8 cellular contexts compared by ENCODE assay signal in the genomic region with DNA sequence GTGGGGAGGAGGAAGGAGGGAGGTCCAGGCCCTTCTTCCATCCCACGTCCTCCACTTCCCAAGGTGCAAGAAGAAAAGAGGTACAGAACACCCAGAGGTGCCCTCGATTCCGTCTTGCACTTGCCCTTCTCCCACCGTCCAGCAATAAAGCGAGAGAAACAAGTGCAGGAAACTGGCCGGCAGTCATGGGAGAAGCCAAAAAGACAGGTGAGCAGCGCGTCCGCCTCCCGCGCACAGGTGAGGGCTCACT. TPM values are rescaled to one million over a fixed set of nuclear protein-coding genes. Genes with fewer than 3 reads are reported as not detected.
DNase-seq lines count a peak whose midpoint lies in the region; ATAC-seq and TF ChIP-seq lines count a peak whose summit lies in the region.

No MANE protein-coding gene starts in this region.

- TF ChIP-seq CTCF in PC-3 (conservative IDR thresholded peaks at IDR 0.05; ENCODE audit: low read depth, low read length) (no peak), esophagus squamous epithelium (IDR thresholded peaks at IDR 0.05) (no peak), sigmoid colon (IDR thresholded peaks at IDR 0.05) (no peak)

- peaks cover 29% of the 10 kb centered on the region for H3K79me2 ChIP-seq in PC-3 (ENCODE audit: low read length)

- 0 to 1% methylated on average over 11 of the region's 11 CpGs for WGBS in esophagus squamous epithelium, 2 donors
- WGBS in sigmoid colon, 2 donors, result 0 to 1% methylated on average over 11 of the region's 11 CpGs

- H3K27me3 ChIP-seq in PC-3 (ENCODE audit: low read length) (no peaks in the 10 kb centered on the region), esophagus squamous epithelium (no peaks in the 10 kb centered on the region), sigmoid colon (no peaks in the 10 kb centered on the region)

- no peak for TF ChIP-seq EP300 in sigmoid colon (IDR thresholded peaks at IDR 0.05)

- H3K4me3 ChIP-seq in PC-3 (ENCODE audit: low read length) (peak overlapping the region; percentile 92), esophagus squamous epithelium (peak overlapping the region; percentile 51 to 95 (median 86)), sigmoid colon (peak overlapping the region; percentile 51 to 86 (median 70))

- no TSS peak for BruUV-seq in PC-3 (replicated peaks; lab: Mats Ljungman, UMichigan)

- H3K9me3 ChIP-seq in PC-3 (ENCODE audit: low read length) (no peaks in the 10 kb centered on the region), esophagus squamous epithelium (no peaks in the 10 kb centered on the region), sigmoid colon (no peaks in the 10 kb centered on the region)

- H3K9ac ChIP-seq in PC-3 (ENCODE audit: low read length), result peak overlapping the region; percentile 87

- H3K27ac ChIP-seq in PC-3 (ENCODE audit: low read length) (peak overlapping the region; percentile 55), esophagus squamous epithelium (peak overlapping the region; percentile 81 to 93 (median 90)), sigmoid colon (peak overlapping the region; percentile 83 to 88 (median 84))

- no peaks in the 10 kb centered on the region for H3F3A ChIP-seq in PC-3 (ENCODE audit: low read length, unreplicated experiment)

- ATAC-seq in GM21528 (IDR thresholded peaks at IDR 0.05; ENCODE audit: low FRiP score, unreplicated experiment), result peak; percentile 24
- ATAC-seq in PC-3, result peak; percentile 3; the same call in 1 of the 2 replicates

- TF ChIP-seq POLR2A in esophagus squamous epithelium (IDR thresholded peaks at IDR 0.05), result no peak
- TF ChIP-seq POLR2A in sigmoid colon (IDR thresholded peaks at IDR 0.05), result no peak

- POLR2A ChIA-PET in PC-3 (lab: Charles Lee; ENCODE audit: unreplicated experiment), result interaction anchor here (1.2 kb wide), 1 partner anchor 17 kb away, joined by 5 read pairs; the partner anchor contains the start of gene CUEDC2

- CTCF ChIA-PET in PC-3 (lab: Charles Lee), result no interaction called here

- peaks cover 20% of the 10 kb centered on the region for H3K4me1 ChIP-seq in PC-3 (ENCODE audit: insufficient read depth, low read length)
- H3K4me1 ChIP-seq in esophagus squamous epithelium, result peaks cover 16 to 46% (median 16%) of the 10 kb centered on the region in 3 donors
- peaks cover 0 to 20% (median 17%) of the 10 kb centered on the region in 4 donors for H3K4me1 ChIP-seq in sigmoid colon

- H3K9me2 ChIP-seq in PC-3 (replicated peaks; ENCODE audit: low read length), result no peaks in the 10 kb centered on the region

- 0 out of 2 replicates have a peak, but pooled peaks cover 4% of the 10 kb centered on the region for H4K20me1 ChIP-seq in PC-3 (ENCODE audit: low read length)

- intact Hi-C loops in PC-3 (cut with micrococcal nuclease), result no loop called here
- intact Hi-C loops in esophagus squamous epithelium (cut with DNase I), result no loop called here
- intact Hi-C loops in sigmoid colon (cut with DNase I), result loop anchor here (1.0 to 2.0 kb wide), 2 partner anchors 17 to 29 kb away; partner anchors contain the start of gene CUEDC2

- DNase-seq in PC-3 (no peak), esophagus squamous epithelium (lab: John Stamatoyannopoulos, UW) (no peak), sigmoid colon (no peak), SIG-M5 (lab: John Stamatoyannopoulos, UW) (no peak), NCI-H345 treated with DMSO at 0.1 percent for 48 hours (lab: John Stamatoyannopoulos, UW; ENCODE audit: unreplicated experiment) (no peak), GF-D8 (lab: John Stamatoyannopoulos, UW) (no peak)
- DNase-seq in activated CD4-positive, CD25-positive, alpha-beta regulatory T cell (lab: John Stamatoyannopoulos, UW), result no peak

- H3K36me3 ChIP-seq in PC-3 (ENCODE audit: low read depth, low read length) (peaks cover 5% of the 10 kb centered on the region; the same call in 1 of the 2 replicates), esophagus squamous epithelium (peaks cover 0 to 2% (median 0%) of the 10 kb centered on the region in 3 donors), sigmoid colon (no peaks in the 10 kb centered on the region)

- peak overlapping the region; percentile 60 for H2AFZ ChIP-seq in PC-3 (ENCODE audit: low read length)

- H3K4me2 ChIP-seq in PC-3 (ENCODE audit: low read length), result peak overlapping the region; percentile 97

RNA-seq across cellular contexts. Expression of gene C10orf95, which starts 1.3 kb away (rescaled TPM):
- total RNA-seq in PC-3 (2014; rRNA removed) (1.6 and 1.9 TPM in 2 replicates), esophagus squamous epithelium (1 to 10 TPM in 2 of 4 donors, under 1 TPM in 1, not detected in 1; 0.23 to 1.9 (median 1.1) TPM), sigmoid colon (under 1 TPM in 1 of 4 donors, not detected in 3; 0.36 TPM)
- polyA plus RNA-seq in sigmoid colon, result 1 to 10 TPM in 2 of 3 donors, under 1 TPM in 1; 0.92 to 2.4 (median 1.1) TPM

RNA-seq across cellular contexts. Expression of gene CUEDC2, which starts 17.7 kb away (rescaled TPM):
- 50.6 and 51.4 TPM in 2 replicates for total RNA-seq in PC-3 (2014; rRNA removed)
- total RNA-seq in esophagus squamous epithelium, result 10 to 100 TPM; 16.6 to 37.6 (median 27.0) TPM
- 10 to 100 TPM; 65.2 to 93.5 (median 82.4) TPM for total RNA-seq in sigmoid colon
- polyA plus RNA-seq in sigmoid colon, result 10 to 100 TPM; 30.0 to 47.7 (median 33.3) TPM

RNA-seq across cellular contexts. Expression of gene FBXL15, which starts 29.4 kb away (rescaled TPM):
- 10.1 and 12.7 TPM in 2 replicates for total RNA-seq in PC-3 (2014; rRNA removed)
- 10 to 100 TPM; 10.6 to 20.2 (median 18.8) TPM for total RNA-seq in esophagus squamous epithelium
- 10 to 100 TPM; 19.7 to 51.3 (median 34.2) TPM for total RNA-seq in sigmoid colon
- polyA plus RNA-seq in sigmoid colon, result 10 to 100 TPM; 19.0 to 36.7 (median 21.0) TPM

RNA-seq across cellular contexts. Expression of gene PSD, which starts 31.5 kb away (rescaled TPM):
- 0.22 and 0.23 TPM in 2 replicates for total RNA-seq in PC-3 (2014; rRNA removed)
- 1 to 10 TPM in 2 of 4 donors, under 1 TPM in 2; 0.22 to 3.4 (median 0.93) TPM for total RNA-seq in esophagus squamous epithelium
- total RNA-seq in sigmoid colon, result 100 to 1,000 TPM; 343 to 449 (median 417) TPM
- polyA plus RNA-seq in sigmoid colon, result 10 to 100 TPM in 1 of 3 donors, 1 to 10 TPM in 1, under 1 TPM in 1; 0.69 to 23.3 (median 6.0) TPM

RNA-seq across cellular contexts. Expression of gene ACTR1A, which starts 52.5 kb away (rescaled TPM):
- total RNA-seq in PC-3 (2014; rRNA removed) (69.9 and 72.7 TPM in 2 replicates), esophagus squamous epithelium (10 to 100 TPM; 68.0 to 85.6 (median 82.3) TPM), sigmoid colon (100 to 1,000 TPM; 124 to 146 (median 137) TPM)
- polyA plus RNA-seq in sigmoid colon, result 10 to 100 TPM; 48.6 to 75.0 (median 69.4) TPM
